Comparison of ENCODE assay signal across 33 cellular contexts in genomic region chrX:80432441-80432840, GRCh38. TPM values are rescaled to one million over a fixed set of nuclear protein-coding genes. Genes with fewer than 3 reads are reported as not detected.
"Had no signal": no experiment of that assay in that cellular context is flagged by ENCODE, and none has a peak within 500 bp of the region (broad histone marks: within the 10 kb centered on the region; RNA-seq: fewer than 3 reads in every experiment).

No MANE protein-coding gene starts in this region.

- DNase-seq: cortex of kidney; effector memory CD8-positive, alpha-beta T cell; erythroblast; esophagus squamous epithelium; heart left ventricle; kidney; mucosa of descending colon; naive B cell; pancreas; spleen; stimulated activated CD4-positive, alpha-beta T cell treated with anti-CD3 and anti-CD28 coated beads, Interleukin-4, amount 100 ng/mL, for 4 hours; stimulated activated naive CD8-positive, alpha-beta T cell treated with anti-CD3 and anti-CD28 coated beads, Interleukin-15, Interleukin-2, amounts not matched to agents 100 U/mL and 50 U/mL, for 24 hours; substantia nigra; transverse colon; upper lobe of right lung had no signal

- H3K4me1 Mint-ChIP-seq: memory B cell; mesothelial cell of epicardium; naive B cell; neural crest cell; stimulated activated memory B cell treated with anti-CD40 and anti-IgM and Interleukin-4, amounts not matched to agents 10 μg/mL and 1 μg/mL and 100 μg/mL, for 72 hours had no signal

- H3K36me3 Mint-ChIP-seq: memory B cell; mesothelial cell of epicardium; naive B cell; natural killer cell treated with Interleukin-12 subunit alpha and Interleukin-12 subunit beta and Interleukin-15 and Interleukin-18, amount 100 ng/mL, for 72 hours; stimulated activated memory B cell treated with anti-CD40 and anti-IgM and Interleukin-4, amounts not matched to agents 10 μg/mL and 1 μg/mL and 100 μg/mL, for 72 hours had no signal

- H3K27me3 Mint-ChIP-seq: effector memory CD8-positive, alpha-beta T cell; memory B cell; naive B cell; natural killer cell treated with Interleukin-12 subunit alpha and Interleukin-12 subunit beta and Interleukin-15 and Interleukin-18, amount 100 ng/mL, for 72 hours; stimulated activated memory B cell treated with anti-CD40 and anti-IgM and Interleukin-4, amounts not matched to agents 10 μg/mL and 1 μg/mL and 100 μg/mL, for 72 hours had no signal

- H3K27me3 ChIP-seq: esophagus squamous epithelium, gastroesophageal sphincter, hepatocyte, neutrophil, pancreas, spleen, transverse colon, upper lobe of right lung, uterus had no signal

- H3K27ac Mint-ChIP-seq: effector memory CD8-positive, alpha-beta T cell; memory B cell; mesothelial cell of epicardium; naive B cell; natural killer cell treated with Interleukin-12 subunit alpha and Interleukin-12 subunit beta and Interleukin-15 and Interleukin-18, amount 100 ng/mL, for 72 hours; stimulated activated memory B cell treated with anti-CD40 and anti-IgM and Interleukin-4, amounts not matched to agents 10 μg/mL and 1 μg/mL and 100 μg/mL, for 72 hours had no signal

- H3K9me3 Mint-ChIP-seq: effector memory CD8-positive, alpha-beta T cell had no signal

- H3K4me3 ChIP-seq: esophagus squamous epithelium, gastroesophageal sphincter, heart left ventricle, hepatocyte, lung, mucosa of descending colon, pancreas, skin epidermis, spleen, transverse colon, upper lobe of right lung, uterus had no signal

- H3K4me3 Mint-ChIP-seq: effector memory CD8-positive, alpha-beta T cell; memory B cell; mesothelial cell of epicardium; natural killer cell treated with Interleukin-12 subunit alpha and Interleukin-12 subunit beta and Interleukin-15 and Interleukin-18, amount 100 ng/mL, for 72 hours; neural crest cell; stimulated activated memory B cell treated with anti-CD40 and anti-IgM and Interleukin-4, amounts not matched to agents 10 μg/mL and 1 μg/mL and 100 μg/mL, for 72 hours had no signal

- H3K27ac ChIP-seq: esophagus squamous epithelium, gastroesophageal sphincter, heart left ventricle, neutrophil, pancreas, skin epidermis, spleen, upper lobe of right lung, uterus had no signal

- H3K9me3 ChIP-seq: esophagus squamous epithelium, gastroesophageal sphincter, heart left ventricle, mucosa of descending colon, neutrophil, pancreas, transverse colon, upper lobe of right lung, uterus had no signal

- H3K36me3 ChIP-seq: esophagus squamous epithelium, gastroesophageal sphincter, heart left ventricle, neutrophil, pancreas, spleen, transverse colon, upper lobe of right lung, uterus had no signal

- H3K4me1 ChIP-seq: esophagus squamous epithelium, gastroesophageal sphincter, heart left ventricle, pancreas, spleen, transverse colon, upper lobe of right lung, uterus had no signal

RNA-seq across cellular contexts. Expression of gene TENT5D, which starts 12.2 kb away (rescaled TPM):
- total RNA-seq: dermis microvascular lymphatic vessel endothelial cell; esophagus squamous epithelium; fibroblast of villous mesenchyme; gastroesophageal sphincter; heart left ventricle; left lobe of liver; liver; lung; mesothelial cell of epicardium; mucosa of descending colon; natural killer cell treated with Interleukin-12 subunit alpha and Interleukin-12 subunit beta and Interleukin-15 and Interleukin-18, amount 100 ng/mL, for 72 hours; neural crest cell; omental fat pad; pancreas; posterior vena cava; spleen; transverse colon; upper lobe of right lung; uterus had no signal
- polyA plus RNA-seq: heart left ventricle, hepatocyte, liver, lung, pancreas, spleen, thymus had no signal
